11 cellular contexts compared by ENCODE assay signal in genomic region chr17:9676742-9677387, GRCh38. TPM values are rescaled to one million over a fixed set of nuclear protein-coding genes. Genes with fewer than 3 reads are reported as not detected.
A peak's percentile ranks its signal among the peaks of the same experiment; 100 is the strongest.
DNase-seq lines count a peak whose midpoint lies in the region; ATAC-seq and TF ChIP-seq lines count a peak whose summit lies in the region.
"Had no signal": no experiment of that assay in that cellular context is flagged by ENCODE, and none has a peak within 500 bp of the region (broad histone marks: within the 10 kb centered on the region; RNA-seq: fewer than 3 reads in every experiment).

No MANE protein-coding gene starts in this region.

- H3K36me3 ChIP-seq in MG63 (peaks cover 11% of the 10 kb centered on the region), fibroblast of lung (ENCODE audit: control insufficient read depth, insufficient read depth, low read length) (no peaks in the 10 kb centered on the region), tibial nerve (no peaks in the 10 kb centered on the region)

- no peaks in the 10 kb centered on the region for H3K27me3 ChIP-seq in MG63
- H3K27me3 ChIP-seq in fibroblast of lung (ENCODE audit: control insufficient read depth, insufficient read depth, low read length), result no peaks in the 10 kb centered on the region
- H3K27me3 ChIP-seq in tibial nerve, result no peaks in the 10 kb centered on the region

- WGBS in tibial nerve, 2 donors, result 86 to 89% methylated on average over 9 of the region's 9 CpGs

- no peak for TF ChIP-seq EP300 in tibial nerve (IDR thresholded peaks at IDR 0.05)

- H3K4me1 ChIP-seq in fibroblast of lung (ENCODE audit: control insufficient read depth, extremely low read depth, insufficient read depth, low read length) (no peaks in the 10 kb centered on the region), tibial nerve (no peaks in the 10 kb centered on the region)

- H3K79me2 ChIP-seq in fibroblast of lung (ENCODE audit: control insufficient read depth, insufficient read depth, low read length), result no peaks in the 10 kb centered on the region

- in situ Hi-C loops in ACHN (cut with HindIII; ENCODE audit: low pct_ligation_motif_present, low pct_unique_long_range_greater_than_20kb, low sequenced_read_pairs), result no loop called here

- TF ChIP-seq CTCF in fibroblast of lung (conservative IDR thresholded peaks at IDR 0.05 in 1 of 2, IDR thresholded peaks at IDR 0.05 in 1 of 2; ENCODE audit: low read depth in 1 of 2, low read length in 2 of 2) (no peak), tibial nerve (IDR thresholded peaks at IDR 0.05) (no peak)

- H3K9me3 ChIP-seq in MG63 (peaks cover 15% of the 10 kb centered on the region), fibroblast of lung (ENCODE audit: control insufficient read depth, insufficient read depth, low read depth, low read length) (no peaks in the 10 kb centered on the region), tibial nerve (peaks cover 0 to 13% (median 0%) of the 10 kb centered on the region in 4 donors)

- DNase-seq in ACHN (peak; percentile 92), MG63 (peak; percentile 66), fibroblast of lung (ENCODE audit: low read depth in 2 of 2) (peak; percentile 1 to 94), iPS-NIHi7 (ENCODE audit: extremely low spot score) (no peak), sciatic nerve (ENCODE audit: low spot score) (no peak), tibial nerve (ENCODE audit: low spot score in 2 of 2) (no peak)
- DNase-seq: amygdala, glutamatergic neuron, NCI-H2227 treated with DMSO at 0.1 percent for 48 hours had no signal

- ATAC-seq in GM18909 (IDR thresholded peaks at IDR 0.05; ENCODE audit: poor library complexity, unreplicated experiment) (peak; percentile 53), GM21515 (IDR thresholded peaks at IDR 0.05; ENCODE audit: unreplicated experiment) (no peak), sciatic nerve (no peak)

- H3K4me3 ChIP-seq in MG63, result no peak overlapping the region
- H3K4me3 ChIP-seq in fibroblast of lung (replicated peaks in 1 of 4; ENCODE audit: control extremely low read depth in 1 of 4, insufficient read depth in 1 of 4, low read depth in 3 of 4, low read length in 4 of 4), result no peak overlapping the region
- no peak overlapping the region for H3K4me3 ChIP-seq in tibial nerve

- no peak overlapping the region for H2AFZ ChIP-seq in fibroblast of lung (ENCODE audit: low read length)

- TF ChIP-seq POLR2A in tibial nerve (IDR thresholded peaks at IDR 0.05), result no peak

- H4K20me1 ChIP-seq in fibroblast of lung (ENCODE audit: control insufficient read depth, extremely low read depth, insufficient read depth, low read length), result no peaks in the 10 kb centered on the region

- intact Hi-C loops in sciatic nerve (cut with DNase I), result no loop called here

- H3K9ac ChIP-seq in fibroblast of lung (ENCODE audit: insufficient read depth, low read length), result no peak overlapping the region

- no peak overlapping the region for H3K27ac ChIP-seq in fibroblast of lung (ENCODE audit: insufficient read depth, low read length)
- H3K27ac ChIP-seq in tibial nerve, result no peak overlapping the region

- H3K4me2 ChIP-seq in fibroblast of lung (ENCODE audit: extremely low read depth, insufficient read depth, low read length), result no peak overlapping the region

RNA-seq across cellular contexts. Expression of gene USP43, which starts 31.5 kb away (rescaled TPM):
- 2.7 TPM in 2 replicates for total RNA-seq in MG63 (2014; rRNA removed; shearing (Covaris generic); ENCODE audit: low replicate concordance)
- under 0.01 TPM in 2 replicates for total RNA-seq in fibroblast of lung
- 0.08 TPM in 1 of 2 replicates, not detected in the other for polyA plus RNA-seq in fibroblast of lung
- polyA plus RNA-seq in fibroblast of lung (2012), result not detected in 2 replicates
- polyA minus RNA-seq in fibroblast of lung (ENCODE audit: low replicate concordance), result not detected in 2 replicates
- total RNA-seq in sciatic nerve, result 0.18 TPM
- total RNA-seq in tibial nerve, result under 1 TPM; 0.20 to 0.84 (median 0.26) TPM

Comparison
In these comparisons a context has a peak if more than half of its experiments do, and no peak if none do; other contexts are left out.
1. DNase-seq: peak in ACHN (single experiment), MG63 (single experiment) and fibroblast of lung (2 of 2); none in iPS-NIHi7 (single experiment), sciatic nerve (single experiment) and tibial nerve (0 of 2).